ENCODE assay signal across 32 cellular contexts in the genomic region with DNA sequence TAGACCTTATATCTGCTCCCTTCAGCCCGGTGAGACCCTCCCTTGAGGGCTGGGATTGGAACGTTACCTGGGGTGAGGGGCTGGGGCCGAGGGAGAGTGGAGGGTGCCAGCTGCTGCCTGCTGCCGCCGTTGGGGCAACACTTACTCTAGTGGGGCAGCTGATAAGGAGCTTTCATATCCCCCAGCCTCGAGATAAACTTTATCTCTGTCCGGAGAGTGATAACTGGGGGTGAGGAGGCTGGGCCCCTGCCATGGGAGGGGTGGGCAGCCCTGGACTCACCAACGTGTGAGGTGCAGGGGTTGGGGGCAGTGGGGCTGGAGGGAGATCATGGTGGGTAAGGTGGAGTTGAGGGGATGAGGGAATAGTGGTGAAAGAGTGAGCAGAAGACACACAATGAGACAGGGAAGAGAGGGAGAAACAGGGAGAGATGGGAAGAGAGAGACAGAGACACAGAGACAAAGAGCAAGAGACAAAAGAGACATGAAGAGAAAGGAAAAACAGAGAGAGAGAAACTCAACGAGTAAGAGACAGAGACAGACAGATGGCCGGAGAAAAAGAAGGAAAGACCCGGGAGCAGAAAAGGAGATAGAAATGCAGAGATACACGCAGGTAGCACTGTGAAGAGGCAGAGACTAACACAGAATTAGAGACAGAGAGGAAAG. TPM values are rescaled to one million over a fixed set of nuclear protein-coding genes. Genes with fewer than 3 reads are reported as not detected.
"Had no signal": no experiment of that assay in that cellular context is flagged by ENCODE, and none has a peak within 500 bp of the region (broad histone marks: within the 10 kb centered on the region; RNA-seq: fewer than 3 reads in every experiment).

No MANE protein-coding gene starts in this region.

- H3K36me3 Mint-ChIP-seq: memory B cell; mesothelial cell of epicardium; stimulated activated effector memory CD8-positive, alpha-beta T cell treated with anti-CD3 and anti-CD28 coated beads, Interleukin-12 subunit alpha, Interleukin-12 subunit beta, amount 100 ng/mL, for 72 hours had no signal

- H3K4me1 ChIP-seq: gastrocnemius medialis, psoas muscle, sigmoid colon, suprapubic skin, transverse colon, upper lobe of right lung, uterus had no signal

- H3K4me3 ChIP-seq: gastrocnemius medialis, lung, mucosa of descending colon, psoas muscle, sigmoid colon, suprapubic skin, transverse colon, upper lobe of right lung, uterus had no signal

- H3K9me3 ChIP-seq: gastrocnemius medialis, mucosa of descending colon, psoas muscle, sigmoid colon, suprapubic skin, transverse colon, upper lobe of right lung, uterus had no signal

- DNase-seq: cortex of kidney; effector memory CD8-positive, alpha-beta T cell; foreskin fibroblast; gastrocnemius medialis; head of caudate nucleus; kidney; mucosa of descending colon; naive B cell; nephron progenitor cell; nucleus accumbens; psoas muscle; right cardiac atrium; sigmoid colon; stimulated activated CD4-positive, alpha-beta T cell treated with anti-CD3 and anti-CD28 coated beads, Interleukin-2, amount 100 ng/mL, for 24 hours; stimulated activated CD4-positive, alpha-beta T cell treated with anti-CD3 and anti-CD28 coated beads, Interleukin-4, amount 100 ng/mL, for 24 hours; stimulated activated naive CD4-positive, alpha-beta T cell treated with Interleukin-2 at 50 U/mL for 16 hours; transverse colon; upper lobe of right lung; uterus had no signal

- H3K27me3 ChIP-seq: gastrocnemius medialis, sigmoid colon, suprapubic skin, transverse colon, upper lobe of right lung, uterus had no signal

- H3K9me3 Mint-ChIP-seq: effector memory CD8-positive, alpha-beta T cell; memory B cell; stimulated activated effector memory CD8-positive, alpha-beta T cell treated with anti-CD3 and anti-CD28 coated beads, Interleukin-12 subunit alpha, Interleukin-12 subunit beta, amount 100 ng/mL, for 72 hours had no signal

- H3K36me3 ChIP-seq: gastrocnemius medialis, sigmoid colon, suprapubic skin, transverse colon, upper lobe of right lung, uterus had no signal

- H3K4me1 Mint-ChIP-seq: mesothelial cell of epicardium, nephron progenitor cell had no signal

- H3K27ac ChIP-seq: gastrocnemius medialis, psoas muscle, sigmoid colon, suprapubic skin, transverse colon, upper lobe of right lung, uterus had no signal

- ATAC-seq: effector memory CD8-positive, alpha-beta T cell; esophagus mucosa; gastrocnemius medialis; left lobe of liver; mucosa of descending colon; psoas muscle; right cardiac atrium; stimulated activated effector memory CD8-positive, alpha-beta T cell treated with anti-CD3 and anti-CD28 coated beads, Interleukin-12 subunit alpha, Interleukin-12 subunit beta, amount 100 ng/mL, for 72 hours; upper lobe of right lung had no signal

- H3K4me3 Mint-ChIP-seq: memory B cell; mesothelial cell of epicardium; nephron progenitor cell; stimulated activated effector memory CD8-positive, alpha-beta T cell treated with anti-CD3 and anti-CD28 coated beads, Interleukin-12 subunit alpha, Interleukin-12 subunit beta, amount 100 ng/mL, for 72 hours had no signal

- H3K27ac Mint-ChIP-seq: memory B cell, mesothelial cell of epicardium, nephron progenitor cell had no signal

RNA-seq across cellular contexts. Expression of a gene that starts 1.6 kb away (rescaled TPM):
- total RNA-seq: dermis microvascular lymphatic vessel endothelial cell, esophagus mucosa, gastrocnemius medialis, glomerular endothelial cell, mesothelial cell of epicardium, osteocyte, renal cortical epithelial cell, right cardiac atrium, sigmoid colon, suprapubic skin, transverse colon had no signal
- polyA plus RNA-seq: right cardiac atrium, sigmoid colon had no signal

RNA-seq across cellular contexts. Expression of a gene that starts 26.4 kb away (rescaled TPM):
- total RNA-seq: dermis microvascular lymphatic vessel endothelial cell, gastrocnemius medialis, glomerular endothelial cell, mesothelial cell of epicardium, osteocyte, psoas muscle, renal cortical epithelial cell, right cardiac atrium, sigmoid colon, skeletal muscle tissue, suprapubic skin, uterus had no signal
- polyA plus RNA-seq: psoas muscle, right cardiac atrium had no signal

RNA-seq across cellular contexts. Expression of a gene that starts 38.4 kb away (rescaled TPM):
- total RNA-seq: dermis microvascular lymphatic vessel endothelial cell, esophagus mucosa, gastrocnemius medialis, glomerular endothelial cell, left lobe of liver, liver, lung, osteocyte, psoas muscle, right cardiac atrium, sigmoid colon, skeletal muscle tissue, suprapubic skin, transverse colon, upper lobe of right lung had no signal
- polyA plus RNA-seq: liver, psoas muscle, right cardiac atrium had no signal

RNA-seq across cellular contexts. Expression of a gene that starts 47.5 kb away (rescaled TPM):
- total RNA-seq: gastrocnemius medialis, skeletal muscle tissue had no signal
- polyA plus RNA-seq: psoas muscle had no signal
